Comparison of ENCODE assay signal across 8 cellular contexts in genomic region chr4:3532714-3533336, GRCh38. TPM values are rescaled to one million over a fixed set of nuclear protein-coding genes. Genes with fewer than 3 reads are reported as not detected.
A peak's percentile ranks its signal among the peaks of the same experiment; 100 is the strongest.
DNase-seq lines count a peak whose midpoint lies in the region; ATAC-seq and TF ChIP-seq lines count a peak whose summit lies in the region.

No MANE protein-coding gene starts in this region.

- no peaks in the 10 kb centered on the region for H3K9me3 ChIP-seq in body of pancreas
- H3K9me3 ChIP-seq in left lung = peaks cover 0 to 4% of the 10 kb centered on the region in 2 donors
- H3K9me3 ChIP-seq in tibial nerve = no peaks in the 10 kb centered on the region

- TF ChIP-seq POLR2A in body of pancreas (IDR thresholded peaks at IDR 0.05) (no peak), tibial nerve (IDR thresholded peaks at IDR 0.05) (no peak)

- CTCF ChIA-PET in BJ (lab: Yijun Ruan, JAX) = no interaction called here

- no peak for TF ChIP-seq EP300 in tibial nerve (IDR thresholded peaks at IDR 0.05)

- H3K4me1 ChIP-seq in body of pancreas (peaks cover 27% of the 10 kb centered on the region), left lung (peaks cover 11 to 42% of the 10 kb centered on the region in 2 donors), tibial nerve (peaks cover 0 to 42% (median 20%) of the 10 kb centered on the region in 4 donors)

- H3K36me3 ChIP-seq in BJ (ENCODE audit: control insufficient read depth, insufficient read depth, low read length) = peaks cover 11% of the 10 kb centered on the region
- H3K36me3 ChIP-seq in body of pancreas (replicated peaks in 1 of 2; ENCODE audit: insufficient read depth in 1 of 2, low read depth in 2 of 2) = no peaks in the 10 kb centered on the region
- peaks cover 0 to 16% of the 10 kb centered on the region in 2 donors for H3K36me3 ChIP-seq in left lung
- peaks cover 0 to 22% (median 0%) of the 10 kb centered on the region in 3 donors for H3K36me3 ChIP-seq in tibial nerve

- intact Hi-C loops in body of pancreas (cut with DNase I) = no loop called here
- intact Hi-C loops in left lung (cut with DNase I) = no loop called here

- TF ChIP-seq CTCF in BJ (IDR thresholded peaks at IDR 0.05; ENCODE audit: insufficient read depth, low read depth, low read length) (no peak), body of pancreas (IDR thresholded peaks at IDR 0.05) (no peak), left lung (IDR thresholded peaks at IDR 0.05) (no peak), tibial nerve (IDR thresholded peaks at IDR 0.05) (no peak)

- DNase-seq in BJ (ENCODE audit: low read depth) = no peak
- DNase-seq in body of pancreas = no peak
- DNase-seq in left lung = no peak
- no peak for DNase-seq in tibial nerve (ENCODE audit: low spot score in 2 of 2)
- DNase-seq in stimulated activated CD4-positive, alpha-beta T cell treated with anti-CD3 and anti-CD28 coated beads, Interleukin-15, amount 100 ng/mL, for 24 hours = no peak
- DNase-seq in 8988T = no peak

- ATAC-seq in HG02610 (IDR thresholded peaks at IDR 0.05; ENCODE audit: unreplicated experiment) = peak; percentile 27
- ATAC-seq in body of pancreas = peak; percentile 50
- ATAC-seq in left lung = peak; percentile 73
- ATAC-seq in GM18868 (IDR thresholded peaks at IDR 0.05; ENCODE audit: unreplicated experiment) = no peak

- H3K27me3 ChIP-seq in BJ (ENCODE audit: control insufficient read depth, insufficient read depth, low read length) = no peaks in the 10 kb centered on the region
- H3K27me3 ChIP-seq in body of pancreas = no peaks in the 10 kb centered on the region
- H3K27me3 ChIP-seq in left lung = no peaks in the 10 kb centered on the region
- H3K27me3 ChIP-seq in tibial nerve = no peaks in the 10 kb centered on the region

- H3K4me3 ChIP-seq in BJ (ENCODE audit: low read depth, low read length) (peak overlapping the region; percentile 74), body of pancreas (peak overlapping the region in 1 of 2 donors; percentile 41), left lung (peak overlapping the region; percentile 88 to 92), tibial nerve (peak overlapping the region; percentile 86 to 91 (median 88))

- H3K27ac ChIP-seq in body of pancreas (peak overlapping the region in 2 of 4 donors; percentile 9 to 84), left lung (peak overlapping the region in 1 of 2 donors; percentile 69), tibial nerve (peak overlapping the region in 2 of 4 donors; percentile 44 to 81)

- 14 to 28% methylated on average over 10 to 42 of the region's 42 CpGs for WGBS in body of pancreas, 2 donors
- WGBS in tibial nerve, 2 donors = 14 to 19% methylated on average over 7 to 25 of the region's 42 CpGs

- POLR2A ChIA-PET in BJ (lab: Charles Lee) = no interaction called here

RNA-seq across cellular contexts. Expression of gene LRPAP1, which starts 0.6 kb away (rescaled TPM):
- polyA plus RNA-seq in BJ (2011; rRNA removed) = 197 and 275 TPM in 2 replicates
- 19.4 and 21.9 TPM in 2 replicates for polyA minus RNA-seq in BJ (2011; rRNA and poly(A)+ RNA removed)
- total RNA-seq in body of pancreas = 10 to 100 TPM; 82.5 to 93.9 TPM
- total RNA-seq in left lung = 100 to 1,000 TPM; 192 to 218 TPM
- 100 to 1,000 TPM in 3 of 4 donors, 10 to 100 TPM in 1; 68.1 to 169 (median 108) TPM for total RNA-seq in tibial nerve
